In genomic region chr2:181655519-181655918, GRCh38 we compare ENCODE assay signal across 27 cellular contexts. TPM values are rescaled to one million over a fixed set of nuclear protein-coding genes. Genes with fewer than 3 reads are reported as not detected.
DNase-seq lines count a peak whose midpoint lies in the region; FAIRE-seq and TF ChIP-seq lines count a peak whose summit lies in the region.
"Had no signal": no experiment of that assay in that cellular context is flagged by ENCODE, and none has a peak within 500 bp of the region (broad histone marks: within the 10 kb centered on the region; RNA-seq: fewer than 3 reads in every experiment).

No MANE protein-coding gene starts in this region.

- H3K4me2 ChIP-seq in H9 (ENCODE audit: insufficient read depth, insufficient read length, low read length) (peak overlapping the region; percentile 47), parathyroid adenoma (ENCODE audit: low read length) (no peak overlapping the region)

- no peaks in the 10 kb centered on the region; a peak in 1 of 5 replicates for H3K9me3 Mint-ChIP-seq in H9
- H3K9me3 Mint-ChIP-seq: stimulated activated naive B cell treated with anti-CD40 and anti-IgM and Interleukin-4, amounts not matched to agents 10 μg/mL and 1 μg/mL and 100 μg/mL, for 72 hours; T-helper 2 cell treated with Interferon-gamma antibody and Interleukin-4, amounts not matched to agents 5 μg/mL and 100 μg/mL, for 36 hours had no signal

- H3K36me3 ChIP-seq in parathyroid adenoma (ENCODE audit: control insufficient read depth, insufficient read depth, low read length), result no peaks in the 10 kb centered on the region
- H3K36me3 ChIP-seq: breast epithelium, right lobe of liver, tibial nerve had no signal

- DNase-seq in H9, result no peak
- DNase-seq in NCI-H748 treated with DMSO at 0.1 percent for 48 hours (lab: John Stamatoyannopoulos, UW), result peak; percentile 76
- no peak for DNase-seq in epithelial cell of proximal tubule (ENCODE audit: low read depth)
- no peak for DNase-seq in AG20443 (ENCODE audit: low spot score)
- DNase-seq in stimulated activated naive CD4-positive, alpha-beta T cell treated with Interleukin-2 at 50 U/mL for 16 hours (lab: John Stamatoyannopoulos, UW), result no peak
- DNase-seq in NCI-H1048 (lab: John Stamatoyannopoulos, UW), result no peak
- DNase-seq in urothelium cell line (ENCODE audit: low spot score), result no peak
- DNase-seq: activated T-cell treated with anti-CD3 and anti-CD28 coated beads, Interleukin-2, amount 50 U/mL, for 48 hours; dermis blood vessel endothelial cell; left ventricle myocardium superior; NCI-H1436; NCI-H226; NK-92 treated with Interleukin-12 subunit alpha and Interleukin-12 subunit beta, amount 100 ng/mL, for 24 hours; nucleus accumbens; right lobe of liver; stimulated activated naive B cell treated with anti-CD40 and anti-IgM and Interleukin-4, amounts not matched to agents 10 μg/mL and 1 μg/mL and 100 μg/mL, for 72 hours had no signal

- H3K79me1 ChIP-seq in H9 (ENCODE audit: insufficient read depth, low read depth, low read length, poor library complexity, severe bottlenecking), result no peaks in the 10 kb centered on the region

- H3K27ac ChIP-seq in H9 (ENCODE audit: insufficient read length, low read depth, low read length) (no peak overlapping the region), parathyroid adenoma (no peak overlapping the region)
- H3K27ac ChIP-seq: breast epithelium, epithelial cell of prostate, right lobe of liver, SK-N-MC had no signal

- peaks cover 7% of the 10 kb centered on the region for H3K23me2 ChIP-seq in H9 (ENCODE audit: insufficient read length, low read depth, low read length, poor library complexity, severe bottlenecking)

- H4K91ac ChIP-seq in H9 (ENCODE audit: insufficient read length, low read depth, low read length), result no peak overlapping the region

- H4K5ac ChIP-seq in H9 (ENCODE audit: insufficient read length, low read depth, low read length), result no peak overlapping the region

- no peaks in the 10 kb centered on the region for H4K20me1 ChIP-seq in H9 (ENCODE audit: control insufficient read depth, insufficient read depth, insufficient read length)

- H3K79me2 ChIP-seq in H9 (ENCODE audit: insufficient read depth, low read length), result no peaks in the 10 kb centered on the region
- no peaks in the 10 kb centered on the region for H3K79me2 ChIP-seq in parathyroid adenoma

- peaks cover 25 to 31% of the 10 kb centered on the region in 2 experiments for H3K4me1 Mint-ChIP-seq in H9

- TF ChIP-seq CTCF in H9 (conservative IDR thresholded peaks at IDR 0.05) (no peak), epithelial cell of proximal tubule (conservative IDR thresholded peaks at IDR 0.05; ENCODE audit: low read depth, low read length) (no peak), parathyroid adenoma (IDR thresholded peaks at IDR 0.05) (no peak)

- H3K4me1 ChIP-seq in H9 (ENCODE audit: insufficient read depth, low read length), result no peaks in the 10 kb centered on the region
- H3K4me1 ChIP-seq in parathyroid adenoma, result peaks cover 4% of the 10 kb centered on the region
- H3K4me1 ChIP-seq: breast epithelium, right lobe of liver had no signal

- no peak for FAIRE-seq in urothelium cell line (lab: Jason Lieb, UNC)
- FAIRE-seq: G401.6, HTR-8/SVneo, RCC 7860 had no signal

- H4K8ac ChIP-seq in H9 (replicated peaks; ENCODE audit: insufficient read length, low read depth, low read length), result no peak overlapping the region

- H2BK12ac ChIP-seq in H9 (ENCODE audit: insufficient read length, low read depth, low read length), result no peak overlapping the region

- no peak overlapping the region for H2BK5ac ChIP-seq in H9 (ENCODE audit: insufficient read length, low read length)

- peak overlapping the region; percentile 72 for H3K4me3 ChIP-seq in epithelial cell of proximal tubule (ENCODE audit: low read depth, low read length)
- H3K4me3 ChIP-seq in parathyroid adenoma (ENCODE audit: low read depth, low read length), result no peak overlapping the region
- H3K4me3 ChIP-seq: right lobe of liver, SK-N-MC had no signal

- no peaks in the 10 kb centered on the region for H3K36me3 Mint-ChIP-seq in H9 (ENCODE audit: insufficient read depth in 1 of 3, low read depth in 3 of 3)
- H3K36me3 Mint-ChIP-seq: activated naive CD8-positive, alpha-beta T cell; stimulated activated naive B cell treated with anti-CD40 and anti-IgM and Interleukin-4, amounts not matched to agents 10 μg/mL and 1 μg/mL and 100 μg/mL, for 72 hours had no signal

- H3K18ac ChIP-seq in H9 (ENCODE audit: insufficient read length, low read depth, low read length), result no peak overlapping the region

- no peak overlapping the region for H2BK15ac ChIP-seq in H9 (ENCODE audit: low read depth, low read length)

- H3K14ac ChIP-seq in H9 (ENCODE audit: insufficient read depth, low read length), result no peak overlapping the region

- H3K9ac ChIP-seq in H9 (ENCODE audit: extremely low read depth, insufficient read length, low read length), result no peak overlapping the region
- no peak overlapping the region for H3K9ac ChIP-seq in parathyroid adenoma

- H2AK5ac ChIP-seq in H9 (ENCODE audit: insufficient read length, low read length), result no peak overlapping the region

- no peak overlapping the region for H3T11ph ChIP-seq in H9 (ENCODE audit: low read length)

- H2BK120ac ChIP-seq in H9 (ENCODE audit: low read depth, low read length, poor library complexity, severe bottlenecking), result no peak overlapping the region

- H3K23ac ChIP-seq in H9 (ENCODE audit: insufficient read length, low read depth, low read length), result no peak overlapping the region

- H3K9me3 ChIP-seq in H9 (ENCODE audit: control insufficient read depth, low read depth, low read length) (no peaks in the 10 kb centered on the region), parathyroid adenoma (ENCODE audit: control insufficient read depth, low read length) (no peaks in the 10 kb centered on the region)
- H3K9me3 ChIP-seq: breast epithelium, right lobe of liver, tibial nerve had no signal

- no peak overlapping the region for H3K27ac Mint-ChIP-seq in H9
- H3K27ac Mint-ChIP-seq: activated naive CD8-positive, alpha-beta T cell; T-helper 2 cell treated with Interferon-gamma antibody and Interleukin-4, amounts not matched to agents 5 μg/mL and 100 μg/mL, for 36 hours had no signal

- H3K27me3 ChIP-seq in H9 (ENCODE audit: insufficient read depth, low read length), result peaks cover 35% of the 10 kb centered on the region; the same call in 1 of the 2 replicates
- no peaks in the 10 kb centered on the region for H3K27me3 ChIP-seq in parathyroid adenoma (ENCODE audit: control insufficient read depth, insufficient read depth, low read length)
- H3K27me3 ChIP-seq: right lobe of liver had no signal

- no CpG with 5 or more reads among the region's 7 CpGs for WGBS in H9 (ENCODE audit: extremely low coverage, insufficient read length, low lambda C conversion rate)

- peak overlapping the region in 1 of 2 experiments; percentile 49; a peak in 2 of 5 replicates for H3K4me3 Mint-ChIP-seq in H9

- peaks cover 93% of the 10 kb centered on the region for H3K27me3 Mint-ChIP-seq in H9 (ENCODE audit: low read depth)

- no peak overlapping the region for H3K56ac ChIP-seq in H9 (ENCODE audit: insufficient read length, low read depth, low read length)

- H2AFZ ChIP-seq in H9 (ENCODE audit: low read length) (no peak overlapping the region), parathyroid adenoma (peak overlapping the region; percentile 93)

- no peak overlapping the region for H2BK20ac ChIP-seq in H9 (ENCODE audit: low read depth, low read length, poor library complexity, severe bottlenecking)

- H3K4ac ChIP-seq in H9 (ENCODE audit: low read depth, low read length), result no peak overlapping the region

RNA-seq across cellular contexts. Expression of gene CERKL, which starts 1.4 kb away (rescaled TPM):
- total RNA-seq in H9 (2021) (0.22 TPM in 1 of 2 replicates, not detected in the other), epithelial cell of proximal tubule (0.14 and 0.40 TPM in 2 replicates)
- total RNA-seq: dermis blood vessel endothelial cell, left ventricle myocardium superior, tibial nerve had no signal

RNA-seq across cellular contexts. Expression of gene NEUROD1, which starts 24.8 kb away (rescaled TPM):
- not detected in 2 replicates for total RNA-seq in H9 (2021)
- not detected in 2 replicates for total RNA-seq in epithelial cell of proximal tubule
- total RNA-seq: breast epithelium, dermis blood vessel endothelial cell, left ventricle myocardium superior, mucosa of gallbladder, right lobe of liver, tibial nerve had no signal
